In the genomic region with DNA sequence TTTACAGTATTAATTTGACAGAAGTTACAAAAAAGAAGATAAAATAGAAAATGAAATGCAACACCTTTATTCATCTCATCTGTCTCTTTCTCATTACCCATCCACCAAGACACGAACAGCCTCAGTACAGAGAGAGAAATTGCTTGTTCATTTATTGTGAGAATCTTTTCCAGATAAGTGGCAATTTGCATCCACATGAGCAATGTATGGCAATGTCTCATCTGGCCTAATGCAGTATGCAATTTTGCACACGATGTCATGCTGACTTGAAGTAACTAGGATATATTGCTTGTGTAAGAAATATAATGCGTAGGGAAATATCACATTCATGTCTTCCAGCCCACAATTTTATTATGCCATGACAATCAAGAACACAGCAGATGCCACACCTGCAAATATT, we compare ENCODE assay signal across 20 cellular contexts.
"Had no signal": no experiment of that assay in that cellular context is flagged by ENCODE, and none has a peak within 500 bp of the region (broad histone marks: within the 10 kb centered on the region; RNA-seq: fewer than 3 reads in every experiment).

No MANE protein-coding gene starts in this region.

- ATAC-seq: foreskin keratinocyte; left ventricle myocardium superior; lower lobe of right lung; natural killer cell; right lobe of liver; stimulated activated effector memory CD8-positive, alpha-beta T cell treated with anti-CD3 and anti-CD28 coated beads, Interleukin-12 subunit alpha, Interleukin-12 subunit beta, amount 100 ng/mL, for 72 hours had no signal

- H3K27me3 Mint-ChIP-seq: progenitor cell of endocrine pancreas had no signal

- H3K4me1 ChIP-seq: esophagus muscularis mucosa, lower lobe of right lung, parathyroid adenoma, right lobe of liver, stomach, thyroid gland, vagina had no signal

- H3K4me1 Mint-ChIP-seq: natural killer cell; stimulated activated effector memory CD8-positive, alpha-beta T cell treated with anti-CD3 and anti-CD28 coated beads, Interleukin-12 subunit alpha, Interleukin-12 subunit beta, amount 100 ng/mL, for 72 hours had no signal

- H2AFZ ChIP-seq: neural progenitor cell, parathyroid adenoma had no signal

- H3K9me3 Mint-ChIP-seq: endodermal cell, neural progenitor cell had no signal

- H3K4me2 ChIP-seq: neural progenitor cell had no signal

- H3K27ac Mint-ChIP-seq: endodermal cell; natural killer cell; neural progenitor cell; stimulated activated effector memory CD8-positive, alpha-beta T cell treated with anti-CD3 and anti-CD28 coated beads, Interleukin-12 subunit alpha, Interleukin-12 subunit beta, amount 100 ng/mL, for 72 hours had no signal

- DNase-seq: dorsolateral prefrontal cortex; effector CD8-positive, alpha-beta T cell; endodermal cell; foreskin keratinocyte; head of caudate nucleus; left ventricle myocardium superior; lower lobe of right lung; natural killer cell; right lobe of liver; stimulated activated CD4-positive, alpha-beta T cell treated with anti-CD3 and anti-CD28 coated beads, Interleukin-2, amount 100 ng/mL, for 24 hours; stimulated activated CD4-positive, alpha-beta T cell treated with anti-CD3 and anti-CD28 coated beads, Interleukin-4, amount 100 ng/mL, for 24 hours; stimulated activated naive CD4-positive, alpha-beta T cell treated with Interleukin-2 at 50 U/mL for 16 hours; stomach; thyroid gland had no signal

- H3K9ac ChIP-seq: neural progenitor cell, parathyroid adenoma had no signal

- H3K27ac ChIP-seq: esophagus muscularis mucosa, foreskin keratinocyte, lower lobe of right lung, parathyroid adenoma, right lobe of liver, stomach, thyroid gland, vagina had no signal

- H3K9me3 ChIP-seq: esophagus muscularis mucosa, lower lobe of right lung, right lobe of liver, stomach, thyroid gland, vagina had no signal

- H3K36me3 Mint-ChIP-seq: natural killer cell; neural progenitor cell; stimulated activated effector memory CD8-positive, alpha-beta T cell treated with anti-CD3 and anti-CD28 coated beads, Interleukin-12 subunit alpha, Interleukin-12 subunit beta, amount 100 ng/mL, for 72 hours had no signal

- H3K27me3 ChIP-seq: dorsolateral prefrontal cortex, esophagus muscularis mucosa, foreskin keratinocyte, neural progenitor cell, right lobe of liver, stomach, thyroid gland, vagina had no signal

- H3K4me3 Mint-ChIP-seq: endodermal cell; natural killer cell; neural progenitor cell; stimulated activated effector memory CD8-positive, alpha-beta T cell treated with anti-CD3 and anti-CD28 coated beads, Interleukin-12 subunit alpha, Interleukin-12 subunit beta, amount 100 ng/mL, for 72 hours had no signal

- H3K79me2 ChIP-seq: parathyroid adenoma had no signal

- H3K4me3 ChIP-seq: dorsolateral prefrontal cortex, esophagus muscularis mucosa, lower lobe of right lung, neural progenitor cell, right lobe of liver, stomach, thyroid gland, vagina had no signal

- H3K36me3 ChIP-seq: esophagus muscularis mucosa, lower lobe of right lung, neural progenitor cell, right lobe of liver, stomach, thyroid gland, vagina had no signal
